Comparison of ENCODE assay signal across 12 cellular contexts in the genomic region with DNA sequence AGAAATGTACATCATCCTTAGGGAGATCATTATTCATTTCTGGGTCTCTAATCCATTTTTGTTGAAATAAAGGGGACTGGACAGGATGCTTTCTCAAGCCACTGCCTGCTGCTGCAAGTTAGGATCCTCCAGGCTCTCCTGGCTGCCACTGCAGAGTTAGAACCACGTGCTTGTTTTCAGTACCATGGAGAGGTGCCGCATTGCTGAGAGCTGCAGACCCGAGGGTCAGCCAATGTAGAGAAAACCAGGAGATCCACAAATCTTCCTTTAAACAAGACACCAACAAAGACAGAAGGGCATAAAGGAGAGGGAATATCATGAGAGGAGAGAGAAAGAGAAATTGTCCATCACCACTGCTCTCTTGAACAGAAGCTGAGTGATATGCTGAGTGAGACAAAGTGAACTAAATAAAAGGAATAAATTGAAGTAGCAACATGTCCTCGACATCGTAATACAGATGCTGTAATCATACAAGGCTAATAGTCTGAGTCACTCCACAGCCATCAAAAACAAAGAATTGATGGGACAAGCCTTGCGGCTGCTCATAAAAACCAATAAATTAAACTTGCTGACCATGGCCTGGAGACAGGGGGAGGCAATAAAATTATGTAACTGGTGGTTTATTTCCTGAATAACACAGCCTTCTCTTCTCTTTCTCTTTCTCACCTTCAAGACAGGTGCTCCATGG.
DNase-seq lines count a peak whose midpoint lies in the region; ATAC-seq and TF ChIP-seq lines count a peak whose summit lies in the region.
"Had no signal": no experiment of that assay in that cellular context is flagged by ENCODE, and none has a peak within 500 bp of the region (broad histone marks: within the 10 kb centered on the region; RNA-seq: fewer than 3 reads in every experiment).

No MANE protein-coding gene starts in this region.

- no peak overlapping the region for H3K4me3 Mint-ChIP-seq in CD8-positive, alpha-beta memory T cell

- no peak for DNase-seq in Right ventricle myocardium superior
- DNase-seq in right atrium auricular region (ENCODE audit: low spot score): no peak
- no peak for DNase-seq in RWPE2 (ENCODE audit: low spot score)
- DNase-seq in foreskin keratinocyte: peak in 1 of 2 donors; percentile 17
- peak; percentile 7 for DNase-seq in smooth muscle cell of the brain vasculature (ENCODE audit: low read depth, low spot score)
- no peak for DNase-seq in CD8-positive, alpha-beta memory T cell
- DNase-seq: activated T-cell treated with anti-CD3 and anti-CD28 coated beads, Interleukin-2, amount 50 U/mL, for 48 hours; NCI-H1436 had no signal

- H3K4me1 Mint-ChIP-seq in CD8-positive, alpha-beta memory T cell: no peaks in the 10 kb centered on the region

- H3K27me3 Mint-ChIP-seq in CD8-positive, alpha-beta memory T cell: peaks cover 0 to 3% of the 10 kb centered on the region in 2 donors

- no peaks in the 10 kb centered on the region for H3K4me1 ChIP-seq in right atrium auricular region
- no peaks in the 10 kb centered on the region for H3K4me1 ChIP-seq in RWPE2 (ENCODE audit: insufficient read depth, poor library complexity, severe bottlenecking)
- no peaks in the 10 kb centered on the region for H3K4me1 ChIP-seq in foreskin keratinocyte
- no peaks in the 10 kb centered on the region for H3K4me1 ChIP-seq in CD8-positive, alpha-beta memory T cell (ENCODE audit: insufficient read depth, low read length)

- POLR2A ChIA-PET in CD8-positive, alpha-beta memory T cell (lab: Charles Lee): no interaction called here

- H3K27ac ChIP-seq in right atrium auricular region: no peak overlapping the region
- H3K27ac ChIP-seq in RWPE2 (ENCODE audit: poor library complexity, severe bottlenecking): no peak overlapping the region
- no peak overlapping the region for H3K27ac ChIP-seq in foreskin keratinocyte
- H3K27ac ChIP-seq in CD8-positive, alpha-beta memory T cell (ENCODE audit: low read depth, low read length): no peak overlapping the region
- H3K27ac ChIP-seq: BLaER1 treated with 17β-estradiol and CSF1 and Interleukin-3, amounts not matched to agents 10 nM and 100 nM; epithelial cell of prostate had no signal

- ATAC-seq in Right ventricle myocardium superior (ENCODE audit: poor library complexity) (peak; percentile 53), RWPE2 (ENCODE audit: low read depth) (peak; percentile 48; the same call in 1 of the 3 replicates), foreskin keratinocyte (peak; percentile 62), HG02884 (IDR thresholded peaks at IDR 0.05; ENCODE audit: unreplicated experiment) (no peak), GM19395 (IDR thresholded peaks at IDR 0.05; ENCODE audit: unreplicated experiment) (no peak)

- no peak for TF ChIP-seq CTCF in right atrium auricular region (IDR thresholded peaks at IDR 0.05)
- no peak for TF ChIP-seq CTCF in RWPE2 (IDR thresholded peaks at IDR 0.05; ENCODE audit: poor library complexity, severe bottlenecking)
- no peak for TF ChIP-seq CTCF in foreskin keratinocyte (conservative IDR thresholded peaks at IDR 0.05)

- intact Hi-C loops in Right ventricle myocardium superior (cut with DNase I): no loop called here

- H3K9me3 ChIP-seq in right atrium auricular region (no peaks in the 10 kb centered on the region), RWPE2 (ENCODE audit: severe bottlenecking) (no peaks in the 10 kb centered on the region)
- no peaks in the 10 kb centered on the region for H3K9me3 ChIP-seq in CD8-positive, alpha-beta memory T cell (ENCODE audit: low read length)
- H3K9me3 ChIP-seq: BLaER1 treated with 17β-estradiol and CSF1 and Interleukin-3, amounts not matched to agents 10 nM and 100 nM had no signal

- H3K27me3 ChIP-seq in right atrium auricular region: no peaks in the 10 kb centered on the region
- no peaks in the 10 kb centered on the region for H3K27me3 ChIP-seq in RWPE2 (ENCODE audit: insufficient read depth, poor library complexity, severe bottlenecking)
- no peaks in the 10 kb centered on the region for H3K27me3 ChIP-seq in foreskin keratinocyte
- no peaks in the 10 kb centered on the region for H3K27me3 ChIP-seq in CD8-positive, alpha-beta memory T cell (ENCODE audit: insufficient read depth, low read length, poor library complexity, severe bottlenecking)
- H3K27me3 ChIP-seq: BLaER1 treated with 17β-estradiol and CSF1 and Interleukin-3, amounts not matched to agents 10 nM and 100 nM had no signal

- no peak overlapping the region for H3K27ac Mint-ChIP-seq in CD8-positive, alpha-beta memory T cell

- H3K4me3 ChIP-seq in right atrium auricular region: no peak overlapping the region
- no peak overlapping the region for H3K4me3 ChIP-seq in RWPE2 (ENCODE audit: severe bottlenecking)
- no peak overlapping the region for H3K4me3 ChIP-seq in CD8-positive, alpha-beta memory T cell (ENCODE audit: low read length)
- H3K4me3 ChIP-seq: BLaER1 treated with 17β-estradiol and CSF1 and Interleukin-3, amounts not matched to agents 10 nM and 100 nM had no signal

- CTCF ChIA-PET in CD8-positive, alpha-beta memory T cell (lab: Charles Lee): no interaction called here

- H3K9me3 Mint-ChIP-seq in CD8-positive, alpha-beta memory T cell: peaks cover 0 to 5% (median 2%) of the 10 kb centered on the region in 5 donors

- peaks cover 0 to 29% (median 11%) of the 10 kb centered on the region in 3 donors for H3K36me3 Mint-ChIP-seq in CD8-positive, alpha-beta memory T cell

- H3K36me3 ChIP-seq in right atrium auricular region (no peaks in the 10 kb centered on the region), RWPE2 (ENCODE audit: low read depth) (no peaks in the 10 kb centered on the region)
- no peaks in the 10 kb centered on the region for H3K36me3 ChIP-seq in CD8-positive, alpha-beta memory T cell (ENCODE audit: insufficient read depth, low read length)
- H3K36me3 ChIP-seq: BLaER1 treated with 17β-estradiol and CSF1 and Interleukin-3, amounts not matched to agents 10 nM and 100 nM had no signal

Comparison
In these comparisons a context has a peak if more than half of its experiments do, and no peak if none do; other contexts are left out.
1. ATAC-seq: peak in Right ventricle myocardium superior (single experiment), RWPE2 (single experiment) and foreskin keratinocyte (single experiment); none in HG02884 (single experiment) and GM19395 (single experiment).